ENCODE assay signal across 3 cellular contexts in the genomic region with DNA sequence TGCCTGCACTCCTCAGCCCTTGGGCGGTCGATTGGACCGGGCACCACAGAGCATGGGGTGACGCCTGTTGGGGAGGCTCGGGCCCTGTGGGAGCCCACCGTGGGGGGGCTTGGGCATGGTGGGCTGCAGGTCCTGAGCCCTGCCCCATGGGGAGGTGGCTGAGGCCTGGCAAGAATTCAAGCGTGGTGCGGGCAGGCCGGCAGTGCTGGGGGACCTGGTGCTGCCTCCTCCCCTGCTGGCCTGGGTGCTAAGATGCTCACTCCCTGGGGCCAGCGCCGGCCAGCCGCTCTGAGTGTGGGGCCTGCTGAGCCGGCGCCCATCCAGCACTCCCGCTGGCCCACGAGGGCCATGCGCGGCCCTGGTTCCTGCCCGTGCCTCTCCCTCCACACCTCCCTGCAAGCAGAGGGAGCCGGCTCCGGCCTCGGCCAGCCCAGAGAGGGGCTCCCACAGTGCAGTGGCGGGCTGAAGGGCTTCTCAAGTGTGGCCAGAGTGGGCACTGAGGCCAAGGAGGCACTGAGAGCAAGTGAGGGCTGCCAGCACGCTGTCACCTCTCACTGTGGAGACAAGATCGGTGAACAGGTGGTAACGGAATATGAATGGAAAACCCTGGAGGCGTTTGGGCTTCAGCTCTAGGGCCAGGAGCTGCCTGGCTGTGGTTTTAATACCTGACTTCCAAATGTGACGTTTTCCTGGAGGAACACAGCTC.
TF ChIP-seq lines count a peak whose summit lies in the region.

No MANE protein-coding gene starts in this region.

TF ChIP-seq in HEK293, 187 proteins besides CTCF, POLR2A, EP300 and RAD21 (continues in another document):
- TF ChIP-seq ZNF624 (tag by site-specific recombination; IDR thresholded peaks at IDR 0.05) (no peak), ZNF600 (tag by site-specific recombination; IDR thresholded peaks at IDR 0.05) (0 out of 2 replicates have a peak, but pooled peaks have one; percentile 28), OVOL3 (tag by site-specific recombination; IDR thresholded peaks at IDR 0.05) (no peak), ZNF157 (tag by site-specific recombination; IDR thresholded peaks at IDR 0.05) (0 out of 2 replicates have a peak, but pooled peaks have one; percentile 33), ZNF514 (tag by site-specific recombination; IDR thresholded peaks at IDR 0.05) (no peak), ZNF558 (tag by site-specific recombination; IDR thresholded peaks at IDR 0.05) (no peak), ZNF777 (tag by site-specific recombination; IDR thresholded peaks at IDR 0.05; ENCODE audit: borderline replicate concordance) (no peak), ZNF184 (tag by site-specific recombination; IDR thresholded peaks at IDR 0.05) (0 out of 2 replicates have a peak, but pooled peaks have one; percentile 35), SP3 (tag by site-specific recombination; IDR thresholded peaks at IDR 0.05) (no peak), ZNF571 (tag by site-specific recombination; IDR thresholded peaks at IDR 0.05) (no peak), ZNF529 (tag by site-specific recombination; IDR thresholded peaks at IDR 0.05; ENCODE audit: insufficient replicate concordance) (peak; percentile 86), ZNF677 (tag by site-specific recombination; IDR thresholded peaks at IDR 0.05) (no peak), ZBTB8A (tag by site-specific recombination; IDR thresholded peaks at IDR 0.05) (peak; percentile 72; the same call in 1 of the 2 replicates), ZBTB48 (tag by site-specific recombination; IDR thresholded peaks at IDR 0.05) (no peak), ZFP37 (tag by site-specific recombination; IDR thresholded peaks at IDR 0.05) (no peak), WT1 (tag by site-specific recombination; IDR thresholded peaks at IDR 0.05) (no peak), PRDM1 (tag by site-specific recombination; IDR thresholded peaks at IDR 0.05) (no peak), ZNF24 (tag by site-specific recombination; IDR thresholded peaks at IDR 0.05) (no peak)
- TF ChIP-seq, protein P1, sequence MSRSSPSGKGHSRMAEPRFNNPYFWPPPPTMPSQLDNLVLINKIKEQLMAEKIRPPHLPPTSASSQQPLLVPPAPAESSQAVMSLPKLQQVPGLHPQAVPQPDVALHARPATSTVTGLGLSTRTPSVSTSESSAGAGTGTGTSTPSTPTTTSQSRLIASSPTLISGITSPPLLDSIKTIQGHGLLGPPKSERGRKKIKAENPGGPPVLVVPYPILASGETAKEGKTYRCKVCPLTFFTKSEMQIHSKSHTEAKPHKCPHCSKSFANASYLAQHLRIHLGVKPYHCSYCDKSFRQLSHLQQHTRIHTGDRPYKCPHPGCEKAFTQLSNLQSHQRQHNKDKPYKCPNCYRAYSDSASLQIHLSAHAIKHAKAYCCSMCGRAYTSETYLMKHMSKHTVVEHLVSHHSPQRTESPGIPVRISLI (tag by site-specific recombination; IDR thresholded peaks at IDR 0.05) = no peak
- TF ChIP-seq, protein P2, sequence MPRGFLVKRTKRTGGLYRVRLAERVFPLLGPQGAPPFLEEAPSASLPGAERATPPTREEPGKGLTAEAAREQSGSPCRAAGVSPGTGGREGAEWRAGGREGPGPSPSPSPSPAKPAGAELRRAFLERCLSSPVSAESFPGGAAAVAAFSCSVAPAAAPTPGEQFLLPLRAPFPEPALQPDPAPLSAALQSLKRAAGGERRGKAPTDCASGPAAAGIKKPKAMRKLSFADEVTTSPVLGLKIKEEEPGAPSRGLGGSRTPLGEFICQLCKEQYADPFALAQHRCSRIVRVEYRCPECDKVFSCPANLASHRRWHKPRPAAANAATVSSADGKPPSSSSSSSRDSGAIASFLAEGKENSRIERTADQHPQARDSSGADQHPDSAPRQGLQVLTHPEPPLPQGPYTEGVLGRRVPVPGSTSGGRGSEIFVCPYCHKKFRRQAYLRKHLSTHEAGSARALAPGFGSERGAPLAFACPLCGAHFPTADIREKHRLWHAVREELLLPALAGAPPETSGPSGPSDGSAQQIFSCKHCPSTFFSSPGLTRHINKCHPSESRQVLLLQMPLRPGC (tag by site-specific recombination; IDR thresholded peaks at IDR 0.05) = no peak

TF ChIP-seq in HepG2, 621 proteins besides CTCF, POLR2A, EP300 and RAD21:
- TF ChIP-seq ZNF850 (CRISPR knock-in tag; conservative IDR thresholded peaks at IDR 0.05) (peak; percentile 99), ZNF615 (CRISPR knock-in tag; IDR thresholded peaks at IDR 0.05; ENCODE audit: borderline replicate concordance) (no peak)
- TF ChIP-seq, protein P3, sequence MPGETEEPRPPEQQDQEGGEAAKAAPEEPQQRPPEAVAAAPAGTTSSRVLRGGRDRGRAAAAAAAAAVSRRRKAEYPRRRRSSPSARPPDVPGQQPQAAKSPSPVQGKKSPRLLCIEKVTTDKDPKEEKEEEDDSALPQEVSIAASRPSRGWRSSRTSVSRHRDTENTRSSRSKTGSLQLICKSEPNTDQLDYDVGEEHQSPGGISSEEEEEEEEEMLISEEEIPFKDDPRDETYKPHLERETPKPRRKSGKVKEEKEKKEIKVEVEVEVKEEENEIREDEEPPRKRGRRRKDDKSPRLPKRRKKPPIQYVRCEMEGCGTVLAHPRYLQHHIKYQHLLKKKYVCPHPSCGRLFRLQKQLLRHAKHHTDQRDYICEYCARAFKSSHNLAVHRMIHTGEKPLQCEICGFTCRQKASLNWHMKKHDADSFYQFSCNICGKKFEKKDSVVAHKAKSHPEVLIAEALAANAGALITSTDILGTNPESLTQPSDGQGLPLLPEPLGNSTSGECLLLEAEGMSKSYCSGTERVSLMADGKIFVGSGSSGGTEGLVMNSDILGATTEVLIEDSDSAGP (CRISPR knock-in tag; IDR thresholded peaks at IDR 0.05; ENCODE audit: borderline replicate concordance) = peak; percentile 23; the same call in 1 of the 2 replicates
TF ChIP-seq in HepG2: peak in this region for 2.

TF ChIP-seq in SK-N-SH treated with all-trans-retinoic acid at 6 μM for 48 hours, 23 proteins besides CTCF, POLR2A, EP300 and RAD21 (continued from another document):
- TF ChIP-seq, protein P4, sequence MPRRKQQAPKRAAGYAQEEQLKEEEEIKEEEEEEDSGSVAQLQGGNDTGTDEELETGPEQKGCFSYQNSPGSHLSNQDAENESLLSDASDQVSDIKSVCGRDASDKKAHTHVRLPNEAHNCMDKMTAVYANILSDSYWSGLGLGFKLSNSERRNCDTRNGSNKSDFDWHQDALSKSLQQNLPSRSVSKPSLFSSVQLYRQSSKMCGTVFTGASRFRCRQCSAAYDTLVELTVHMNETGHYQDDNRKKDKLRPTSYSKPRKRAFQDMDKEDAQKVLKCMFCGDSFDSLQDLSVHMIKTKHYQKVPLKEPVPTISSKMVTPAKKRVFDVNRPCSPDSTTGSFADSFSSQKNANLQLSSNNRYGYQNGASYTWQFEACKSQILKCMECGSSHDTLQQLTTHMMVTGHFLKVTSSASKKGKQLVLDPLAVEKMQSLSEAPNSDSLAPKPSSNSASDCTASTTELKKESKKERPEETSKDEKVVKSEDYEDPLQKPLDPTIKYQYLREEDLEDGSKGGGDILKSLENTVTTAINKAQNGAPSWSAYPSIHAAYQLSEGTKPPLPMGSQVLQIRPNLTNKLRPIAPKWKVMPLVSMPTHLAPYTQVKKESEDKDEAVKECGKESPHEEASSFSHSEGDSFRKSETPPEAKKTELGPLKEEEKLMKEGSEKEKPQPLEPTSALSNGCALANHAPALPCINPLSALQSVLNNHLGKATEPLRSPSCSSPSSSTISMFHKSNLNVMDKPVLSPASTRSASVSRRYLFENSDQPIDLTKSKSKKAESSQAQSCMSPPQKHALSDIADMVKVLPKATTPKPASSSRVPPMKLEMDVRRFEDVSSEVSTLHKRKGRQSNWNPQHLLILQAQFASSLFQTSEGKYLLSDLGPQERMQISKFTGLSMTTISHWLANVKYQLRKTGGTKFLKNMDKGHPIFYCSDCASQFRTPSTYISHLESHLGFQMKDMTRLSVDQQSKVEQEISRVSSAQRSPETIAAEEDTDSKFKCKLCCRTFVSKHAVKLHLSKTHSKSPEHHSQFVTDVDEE (CRISPR knock-in tag; IDR thresholded peaks at IDR 0.05) = no peak
- TF ChIP-seq GLIS3 (CRISPR knock-in tag; IDR thresholded peaks at IDR 0.05) = no peak
- no peak for TF ChIP-seq ESRRG (CRISPR knock-in tag; IDR thresholded peaks at IDR 0.05)
- TF ChIP-seq ISL1 (CRISPR knock-in tag; IDR thresholded peaks at IDR 0.05) = no peak
- no peak for TF ChIP-seq ZC3H10 (CRISPR knock-in tag; IDR thresholded peaks at IDR 0.05)
